In the genomic region with DNA sequence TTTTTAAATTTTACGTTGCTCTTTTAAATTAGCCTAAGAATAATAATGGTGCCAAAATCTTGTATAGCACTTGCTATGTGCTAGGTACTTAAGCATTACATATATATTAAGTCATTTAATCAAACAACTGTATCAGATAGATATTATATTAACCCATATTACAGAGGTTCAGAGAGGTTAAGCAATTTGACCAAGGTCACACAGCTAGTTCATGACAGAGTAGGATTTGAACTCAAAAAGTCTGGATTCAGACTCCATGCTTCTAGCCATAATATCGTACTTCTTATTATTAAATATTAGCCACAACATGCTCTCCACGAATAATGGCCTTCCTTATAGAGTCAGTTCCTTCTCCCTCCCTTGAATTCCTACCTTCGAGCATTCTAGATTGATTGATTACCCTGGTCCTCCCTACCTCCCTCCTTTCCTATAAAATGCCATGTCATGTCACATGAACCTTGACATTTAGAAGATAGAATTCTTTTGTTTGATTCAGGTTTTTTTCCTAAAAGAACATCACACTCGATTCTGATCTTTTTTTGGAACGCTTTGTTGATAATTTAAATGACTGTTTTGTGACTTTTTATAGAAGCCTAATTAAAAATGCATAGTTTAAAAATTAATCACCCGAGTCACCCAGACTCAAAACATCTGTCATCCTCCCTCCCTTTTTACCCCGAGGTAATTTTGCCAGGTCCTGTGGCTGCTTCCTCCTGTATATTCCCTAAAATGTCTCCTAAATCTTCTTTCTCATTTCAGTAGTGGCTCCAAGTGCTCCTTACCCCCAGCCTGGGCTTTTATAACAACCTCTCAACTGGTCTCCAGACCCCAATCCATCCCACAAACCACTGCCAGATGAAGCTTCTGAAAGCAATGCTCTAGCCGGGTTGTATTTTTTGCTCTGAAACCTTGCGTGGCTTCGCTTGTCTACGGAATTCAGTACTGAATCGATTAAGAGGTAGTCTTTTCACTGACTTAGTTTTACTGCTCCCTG, we compare ENCODE assay signal across 12 cellular contexts. TPM values are rescaled to one million over a fixed set of nuclear protein-coding genes. Genes with fewer than 3 reads are reported as not detected.
DNase-seq lines count a peak whose midpoint lies in the region; ATAC-seq and TF ChIP-seq lines count a peak whose summit lies in the region.
"Had no signal": no experiment of that assay in that cellular context is flagged by ENCODE, and none has a peak within 500 bp of the region (broad histone marks: within the 10 kb centered on the region; RNA-seq: fewer than 3 reads in every experiment).

No MANE protein-coding gene starts in this region.

- H3K36me3 ChIP-seq in esophagus muscularis mucosa (no peaks in the 10 kb centered on the region), trophoblast cell (ENCODE audit: control insufficient read depth in 1 of 2, insufficient read depth in 2 of 2, low read length in 2 of 2) (no peaks in the 10 kb centered on the region)

- WGBS in esophagus muscularis mucosa, result 54% methylated on average over 13 of the region's 13 CpGs
- no CpG with 5 or more reads among the region's 13 CpGs for WGBS in trophoblast cell (ENCODE audit: extremely low coverage, insufficient coverage, insufficient read length)

- TF ChIP-seq POLR2A in esophagus muscularis mucosa (IDR thresholded peaks at IDR 0.05; ENCODE audit: low read depth), result no peak
- no peak for TF ChIP-seq POLR2A in erythroblast (IDR thresholded peaks at IDR 0.05; ENCODE audit: low read length)

- H2AK5ac ChIP-seq in trophoblast cell (ENCODE audit: low read length), result no peak overlapping the region

- H3K27me3 ChIP-seq in esophagus muscularis mucosa (no peaks in the 10 kb centered on the region), trophoblast cell (ENCODE audit: insufficient read depth, low read length) (no peaks in the 10 kb centered on the region)

- no peak overlapping the region for H3K9ac ChIP-seq in trophoblast cell (ENCODE audit: low read length)
- H3K9ac ChIP-seq: KMS-11 had no signal

- TF ChIP-seq EP300 in esophagus muscularis mucosa (IDR thresholded peaks at IDR 0.05), result no peak

- no peak overlapping the region for H4K12ac ChIP-seq in trophoblast cell (ENCODE audit: low read depth, low read length)

- peak overlapping the region; percentile 6 for H4K8ac ChIP-seq in trophoblast cell (ENCODE audit: low read depth, low read length)

- H3K9me3 ChIP-seq in esophagus muscularis mucosa, result peaks cover 0 to 4% (median 0%) of the 10 kb centered on the region in 4 donors
- peaks cover 2% of the 10 kb centered on the region for H3K9me3 ChIP-seq in trophoblast cell (ENCODE audit: insufficient read depth, low read depth, low read length)

- H3K4me1 ChIP-seq in esophagus muscularis mucosa, result peaks cover 0 to 23% (median 19%) of the 10 kb centered on the region in 4 donors
- H3K4me1 ChIP-seq in trophoblast cell (ENCODE audit: control insufficient read depth in 1 of 2, insufficient read depth in 2 of 2, low read length in 2 of 2), result no peaks in the 10 kb centered on the region

- no peak overlapping the region for H3K4me2 ChIP-seq in trophoblast cell (ENCODE audit: low read length)

- peak overlapping the region; percentile 3 for H2BK5ac ChIP-seq in trophoblast cell (ENCODE audit: low read depth, low read length, poor library complexity)

- peak overlapping the region; percentile 74 for H2BK120ac ChIP-seq in trophoblast cell (ENCODE audit: insufficient read depth, low read length, poor library complexity)

- no peak for TF ChIP-seq CTCF in esophagus muscularis mucosa (IDR thresholded peaks at IDR 0.05)

- no peak overlapping the region for H3K23ac ChIP-seq in trophoblast cell (ENCODE audit: low read length)

- intact Hi-C loops in esophagus muscularis mucosa (cut with DNase I), result loop anchor here (2.0 to 10.0 kb wide), 3 partner anchors 130 to 367 kb away; no protein-coding TSS in a partner anchor

- H3K4me3 ChIP-seq in esophagus muscularis mucosa (no peak overlapping the region), trophoblast cell (ENCODE audit: low read depth, low read length) (no peak overlapping the region)

- DNase-seq in DMS 273 (lab: John Stamatoyannopoulos, UW; ENCODE audit: unreplicated experiment), result peak; percentile 72
- DNase-seq in NCI-H446 treated with DMSO at 0.1 percent for 48 hours (lab: John Stamatoyannopoulos, UW), result peak; percentile 7
- DNase-seq in esophagus muscularis mucosa (ENCODE audit: extremely low spot score), result no peak
- DNase-seq in trophoblast cell, result no peak
- no peak for DNase-seq in NCI-H146 treated with DMSO at 0.1 percent for 48 hours (lab: John Stamatoyannopoulos, UW; ENCODE audit: unreplicated experiment)
- no peak for DNase-seq in erythroblast (lab: John Stamatoyannopoulos, UW)
- DNase-seq in NCI-H526 (lab: John Stamatoyannopoulos, UW), result no peak
- DNase-seq: activated naive CD8-positive, alpha-beta T cell treated with anti-CD3 and anti-CD28 coated beads, Interleukin-2, amount 10 ng/mL, durations not matched to agents 7 days and 5 days; NCI-H1930; small intestine had no signal

- peaks cover 5% of the 10 kb centered on the region for H3K79me1 ChIP-seq in trophoblast cell (ENCODE audit: low read length)

- peak overlapping the region; percentile 19 for H2BK12ac ChIP-seq in trophoblast cell (ENCODE audit: low read length)

- H2AFZ ChIP-seq in trophoblast cell (ENCODE audit: insufficient read depth, low read length, poor library complexity), result no peak overlapping the region

- H3K27ac ChIP-seq in esophagus muscularis mucosa (replicated peaks in 1 of 4), result peak overlapping the region; percentile 35 to 62 (median 56)
- peak overlapping the region; percentile 43 for H3K27ac ChIP-seq in trophoblast cell (ENCODE audit: low read depth, low read length)
- H3K27ac ChIP-seq: KMS-11 had no signal

- no peak overlapping the region for H3K4ac ChIP-seq in trophoblast cell (ENCODE audit: low read depth, low read length)

- no peak overlapping the region for H3K18ac ChIP-seq in trophoblast cell (ENCODE audit: low read length)

- H3K14ac ChIP-seq in trophoblast cell (ENCODE audit: low read length), result no peak overlapping the region

- no peak for ATAC-seq in GM21717 (IDR thresholded peaks at IDR 0.05; ENCODE audit: unreplicated experiment)

- H4K91ac ChIP-seq in trophoblast cell (ENCODE audit: low read depth, low read length), result peak overlapping the region; percentile 19

- H3K79me2 ChIP-seq in trophoblast cell (ENCODE audit: control insufficient read depth, insufficient read depth, low read length, poor library complexity), result no peaks in the 10 kb centered on the region

RNA-seq across cellular contexts. Expression of gene PSMD6, which starts 8.5 kb away (rescaled TPM):
- 10 to 100 TPM; 64.5 to 78.2 (median 70.7) TPM for total RNA-seq in esophagus muscularis mucosa
- polyA plus RNA-seq in trophoblast cell (2013), result 133 and 140 TPM in 2 replicates

Comparison
In these comparisons a context has a peak if more than half of its experiments do, and no peak if none do; other contexts are left out.
1. DNase-seq: peak in DMS 273 (single experiment) and NCI-H446 treated with DMSO at 0.1 percent for 48 hours (single experiment); none in esophagus muscularis mucosa (single experiment), trophoblast cell (0 of 2), NCI-H146 treated with DMSO at 0.1 percent for 48 hours (single experiment), erythroblast (0 of 2) and NCI-H526 (0 of 2).